In the genomic region with DNA sequence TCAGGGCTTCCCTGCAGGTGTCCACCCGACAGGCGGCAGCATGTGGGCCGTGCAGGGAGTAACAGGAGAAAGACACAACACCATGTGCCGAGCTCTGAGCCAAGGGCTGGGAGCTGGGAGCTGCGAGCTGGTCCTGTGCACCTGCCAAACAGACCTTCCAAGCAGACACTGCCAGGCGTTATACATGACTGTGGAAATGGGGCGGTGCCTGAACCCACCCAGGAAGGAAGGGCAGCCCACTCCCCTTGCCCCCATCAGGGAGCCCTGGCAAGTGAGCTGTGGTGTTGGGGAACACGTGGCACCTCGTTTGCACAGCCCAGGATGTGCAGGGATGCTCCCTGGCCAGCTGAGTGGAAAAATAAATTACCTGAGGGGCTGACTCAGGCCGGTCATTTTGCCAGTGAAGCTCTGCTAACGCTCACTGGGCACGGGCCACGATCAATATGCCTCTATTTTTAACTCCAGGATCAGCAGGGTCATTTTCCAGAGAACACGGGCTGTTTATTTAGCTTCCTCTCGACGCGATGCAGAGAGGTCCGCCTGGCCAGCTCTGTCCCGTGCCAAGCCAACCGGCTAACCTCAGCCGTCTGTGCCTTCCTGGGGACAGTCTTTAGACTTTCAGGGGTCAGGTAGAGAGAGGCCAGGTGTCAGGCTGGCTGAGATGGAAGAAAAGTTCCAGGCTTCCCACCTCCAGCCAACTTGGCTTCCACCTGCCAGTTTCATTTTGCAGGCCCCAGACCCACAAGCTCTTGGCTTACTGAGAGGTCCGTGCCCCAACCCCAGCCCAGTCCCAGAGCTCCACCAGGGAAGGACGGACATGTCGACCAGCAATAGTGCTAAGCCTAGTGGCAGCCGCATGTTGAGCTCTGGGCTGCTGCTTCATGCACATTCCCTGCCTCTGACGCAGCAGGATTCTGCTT, we compare ENCODE assay signal across 1 cellular context.
TF ChIP-seq lines count a peak whose summit lies in the region.

No MANE protein-coding gene starts in this region.

TF ChIP-seq in IMR-90, 13 proteins besides CTCF, POLR2A, EP300 and RAD21 (continued from another document):
- TF ChIP-seq, protein P1, sequence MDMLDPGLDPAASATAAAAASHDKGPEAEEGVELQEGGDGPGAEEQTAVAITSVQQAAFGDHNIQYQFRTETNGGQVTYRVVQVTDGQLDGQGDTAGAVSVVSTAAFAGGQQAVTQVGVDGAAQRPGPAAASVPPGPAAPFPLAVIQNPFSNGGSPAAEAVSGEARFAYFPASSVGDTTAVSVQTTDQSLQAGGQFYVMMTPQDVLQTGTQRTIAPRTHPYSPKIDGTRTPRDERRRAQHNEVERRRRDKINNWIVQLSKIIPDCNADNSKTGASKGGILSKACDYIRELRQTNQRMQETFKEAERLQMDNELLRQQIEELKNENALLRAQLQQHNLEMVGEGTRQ (IDR thresholded peaks at IDR 0.05; ENCODE audit: low read depth, low read length), result no peak
- TF ChIP-seq MAFK (IDR thresholded peaks at IDR 0.05; ENCODE audit: low read depth, low read length) (no peak), NFE2L2 (IDR thresholded peaks at IDR 0.05; ENCODE audit: low read depth, low read length) (no peak), FOS (IDR thresholded peaks at IDR 0.05; ENCODE audit: low read depth, low read length) (no peak), MXI1 (IDR thresholded peaks at IDR 0.05; ENCODE audit: borderline replicate concordance, low read depth, low read length) (no peak), CEBPB (IDR thresholded peaks at IDR 0.05; ENCODE audit: low read depth, low read length) (no peak), RFX5 (IDR thresholded peaks at IDR 0.05; ENCODE audit: low read depth, low read length) (no peak), BHLHE40 (IDR thresholded peaks at IDR 0.05; ENCODE audit: low read depth, low read length) (no peak), SMC3 (IDR thresholded peaks at IDR 0.05; ENCODE audit: low read depth, low read length) (no peak), MAZ (IDR thresholded peaks at IDR 0.05; ENCODE audit: borderline replicate concordance, low read depth, low read length) (no peak)
- TF ChIP-seq, protein P2, sequence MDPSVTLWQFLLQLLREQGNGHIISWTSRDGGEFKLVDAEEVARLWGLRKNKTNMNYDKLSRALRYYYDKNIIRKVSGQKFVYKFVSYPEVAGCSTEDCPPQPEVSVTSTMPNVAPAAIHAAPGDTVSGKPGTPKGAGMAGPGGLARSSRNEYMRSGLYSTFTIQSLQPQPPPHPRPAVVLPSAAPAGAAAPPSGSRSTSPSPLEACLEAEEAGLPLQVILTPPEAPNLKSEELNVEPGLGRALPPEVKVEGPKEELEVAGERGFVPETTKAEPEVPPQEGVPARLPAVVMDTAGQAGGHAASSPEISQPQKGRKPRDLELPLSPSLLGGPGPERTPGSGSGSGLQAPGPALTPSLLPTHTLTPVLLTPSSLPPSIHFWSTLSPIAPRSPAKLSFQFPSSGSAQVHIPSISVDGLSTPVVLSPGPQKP (IDR thresholded peaks at IDR 0.05; ENCODE audit: borderline replicate concordance, low read depth, low read length), result no peak
